Comparison of ENCODE assay signal across 1 cellular context in the genomic region with DNA sequence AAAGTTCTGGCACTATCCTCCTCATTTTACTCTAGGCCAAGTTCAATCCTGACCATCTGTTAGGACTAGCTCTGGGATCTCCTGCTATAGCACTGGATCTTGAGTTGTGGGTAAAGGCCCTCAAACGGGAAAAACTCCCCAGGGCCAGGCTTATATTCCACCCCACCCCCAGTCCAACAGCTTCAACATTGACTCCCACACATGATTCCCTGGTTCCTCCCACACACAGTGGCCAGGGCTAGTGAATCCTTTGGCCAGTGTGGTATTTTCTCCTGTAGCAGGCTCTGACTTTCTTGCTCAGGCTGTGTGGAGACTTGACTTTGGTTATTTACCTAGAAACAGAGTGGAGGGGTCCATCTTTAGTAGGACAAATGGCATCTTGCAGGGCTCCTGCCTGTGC.
A peak's percentile ranks its signal among the peaks of the same experiment; 100 is the strongest.
TF ChIP-seq lines count a peak whose summit lies in the region.

No MANE protein-coding gene starts in this region.

TF ChIP-seq in K562, 482 proteins besides CTCF, POLR2A, EP300 and RAD21:
- TF ChIP-seq EGR1 (conservative IDR thresholded peaks at IDR 0.05) = peak; percentile 63
- no peak for TF ChIP-seq CBFA2T3 (IDR thresholded peaks at IDR 0.05)
- no peak for TF ChIP-seq ZNF174 (CRISPR knock-in tag; IDR thresholded peaks at IDR 0.05)
- no peak for TF ChIP-seq ZNF23 (CRISPR knock-in tag; IDR thresholded peaks at IDR 0.05)
- TF ChIP-seq ZFX (CRISPR knock-in tag; IDR thresholded peaks at IDR 0.05) = 0 out of 2 replicates have a peak, but pooled peaks have one; percentile 3
- peak; percentile 7; the same call in 1 of the 2 replicates for TF ChIP-seq KLF16 (IDR thresholded peaks at IDR 0.05)
- no peak for TF ChIP-seq ARID3A (IDR thresholded peaks at IDR 0.05; ENCODE audit: borderline replicate concordance, low read depth, low read length)
- TF ChIP-seq, protein P1, sequence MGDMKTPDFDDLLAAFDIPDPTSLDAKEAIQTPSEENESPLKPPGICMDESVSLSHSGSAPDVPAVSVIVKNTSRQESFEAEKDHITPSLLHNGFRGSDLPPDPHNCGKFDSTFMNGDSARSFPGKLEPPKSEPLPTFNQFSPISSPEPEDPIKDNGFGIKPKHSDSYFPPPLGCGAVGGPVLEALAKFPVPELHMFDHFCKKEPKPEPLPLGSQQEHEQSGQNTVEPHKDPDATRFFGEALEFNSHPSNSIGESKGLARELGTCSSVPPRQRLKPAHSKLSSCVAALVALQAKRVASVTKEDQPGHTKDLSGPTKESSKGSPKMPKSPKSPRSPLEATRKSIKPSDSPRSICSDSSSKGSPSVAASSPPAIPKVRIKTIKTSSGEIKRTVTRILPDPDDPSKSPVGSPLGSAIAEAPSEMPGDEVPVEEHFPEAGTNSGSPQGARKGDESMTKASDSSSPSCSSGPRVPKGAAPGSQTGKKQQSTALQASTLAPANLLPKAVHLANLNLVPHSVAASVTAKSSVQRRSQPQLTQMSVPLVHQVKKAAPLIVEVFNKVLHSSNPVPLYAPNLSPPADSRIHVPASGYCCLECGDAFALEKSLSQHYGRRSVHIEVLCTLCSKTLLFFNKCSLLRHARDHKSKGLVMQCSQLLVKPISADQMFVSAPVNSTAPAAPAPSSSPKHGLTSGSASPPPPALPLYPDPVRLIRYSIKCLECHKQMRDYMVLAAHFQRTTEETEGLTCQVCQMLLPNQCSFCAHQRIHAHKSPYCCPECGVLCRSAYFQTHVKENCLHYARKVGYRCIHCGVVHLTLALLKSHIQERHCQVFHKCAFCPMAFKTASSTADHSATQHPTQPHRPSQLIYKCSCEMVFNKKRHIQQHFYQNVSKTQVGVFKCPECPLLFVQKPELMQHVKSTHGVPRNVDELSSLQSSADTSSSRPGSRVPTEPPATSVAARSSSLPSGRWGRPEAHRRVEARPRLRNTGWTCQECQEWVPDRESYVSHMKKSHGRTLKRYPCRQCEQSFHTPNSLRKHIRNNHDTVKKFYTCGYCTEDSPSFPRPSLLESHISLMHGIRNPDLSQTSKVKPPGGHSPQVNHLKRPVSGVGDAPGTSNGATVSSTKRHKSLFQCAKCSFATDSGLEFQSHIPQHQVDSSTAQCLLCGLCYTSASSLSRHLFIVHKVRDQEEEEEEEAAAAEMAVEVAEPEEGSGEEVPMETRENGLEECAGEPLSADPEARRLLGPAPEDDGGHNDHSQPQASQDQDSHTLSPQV (IDR thresholded peaks at IDR 0.05) = peak; percentile 38; the same call in 1 of the 2 replicates
- TF ChIP-seq, protein P2, sequence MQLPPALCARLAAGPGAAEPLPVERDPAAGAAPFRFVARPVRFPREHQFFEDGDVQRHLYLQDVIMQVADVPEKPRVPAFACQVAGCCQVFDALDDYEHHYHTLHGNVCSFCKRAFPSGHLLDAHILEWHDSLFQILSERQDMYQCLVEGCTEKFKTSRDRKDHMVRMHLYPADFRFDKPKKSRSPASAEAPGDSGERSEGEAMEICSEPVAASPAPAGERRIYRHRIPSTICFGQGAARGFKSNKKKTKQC (CRISPR knock-in tag; IDR thresholded peaks at IDR 0.05) = no peak
